ENCODE assay signal across 8 cellular contexts in the genomic region with DNA sequence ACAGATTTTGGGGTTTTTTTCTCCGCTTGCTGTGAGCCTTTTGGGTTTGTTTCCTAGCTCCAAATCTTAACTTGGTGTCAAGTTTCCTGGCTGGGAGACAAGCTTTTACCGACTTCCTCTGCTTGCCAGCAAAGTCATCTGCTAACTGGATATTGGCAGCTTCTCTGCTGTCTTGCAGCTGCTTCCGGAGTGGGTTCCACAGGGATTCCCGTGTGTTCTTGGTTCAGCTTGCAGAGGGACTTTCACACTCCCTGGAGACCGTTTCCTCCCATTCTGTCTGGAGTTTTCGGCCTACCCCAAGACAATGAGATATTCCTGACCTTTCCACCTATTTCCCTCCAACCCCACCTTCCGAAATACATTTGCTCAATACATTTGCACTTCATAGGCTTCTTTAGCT. TPM values are rescaled to one million over a fixed set of nuclear protein-coding genes. Genes with fewer than 3 reads are reported as not detected.
A peak's percentile ranks its signal among the peaks of the same experiment; 100 is the strongest.
DNase-seq lines count a peak whose midpoint lies in the region; TF ChIP-seq lines count a peak whose summit lies in the region.

No MANE protein-coding gene starts in this region.

- H3F3A ChIP-seq in PC-9 (ENCODE audit: insufficient read depth, low read depth): peaks cover 19% of the 10 kb centered on the region; the same call in 1 of the 2 replicates

- H2AFZ ChIP-seq in PC-9: no peak overlapping the region

- intact Hi-C loops in PC-9 (cut with micrococcal nuclease; ENCODE audit: unreplicated experiment): loop anchor here (10.0 kb wide), 1 partner anchor 78 kb away; a partner anchor contains a TSS

- no peak for TF ChIP-seq EP300 in Ishikawa (IDR thresholded peaks at IDR 0.05; ENCODE audit: borderline replicate concordance)

- DNase-seq in hepatic stellate cell (ENCODE audit: low spot score) (peak; percentile 69), superior temporal gyrus (ENCODE audit: extremely low spot score) (peak; percentile 44), PC-9 (no peak), H7 (no peak), NCI-H187 (lab: John Stamatoyannopoulos, UW) (no peak)

- TF ChIP-seq RAD21 in Ishikawa (IDR thresholded peaks at IDR 0.05; ENCODE audit: low read depth): no peak

- H3K79me2 ChIP-seq in PC-9 (ENCODE audit: low read depth): peaks cover 18% of the 10 kb centered on the region

- H3K27ac ChIP-seq in 22Rv1 (peak overlapping the region; percentile 72), VCaP (peak overlapping the region; percentile 47), PC-9 (no peak overlapping the region)

- CTCF ChIA-PET in PC-9 (lab: Charles Lee): interaction anchor here (0.6 to 1.3 kb wide), 4 partner anchors 11 to 219 kb away, joined by 4 to 7 read pairs (median 6); no protein-coding TSS in a partner anchor

- no TSS peak for BruUV-seq in PC-9 (replicated peaks; lab: Mats Ljungman, UMichigan)

- TF ChIP-seq CTCF in 22Rv1 (IDR thresholded peaks at IDR 0.05) (no peak), VCaP (conservative IDR thresholded peaks at IDR 0.05) (no peak), PC-9 (conservative IDR thresholded peaks at IDR 0.05) (no peak)

- H3K9me3 ChIP-seq in PC-9 (ENCODE audit: insufficient read depth, low read depth): no peaks in the 10 kb centered on the region

- H3K4me1 ChIP-seq in PC-9 (replicated peaks; ENCODE audit: insufficient read depth): peaks cover 7% of the 10 kb centered on the region

- H3K36me3 ChIP-seq in PC-9 (ENCODE audit: low read depth): no peaks in the 10 kb centered on the region
- no peaks in the 10 kb centered on the region for H3K36me3 ChIP-seq in H7 (replicated peaks; ENCODE audit: control insufficient read depth, insufficient read depth, low read length)

- no peaks in the 10 kb centered on the region for H3K9me2 ChIP-seq in PC-9 (ENCODE audit: insufficient read depth)

- 0 out of 2 replicates have a peak, but pooled peaks cover 5% of the 10 kb centered on the region for H4K20me1 ChIP-seq in PC-9 (ENCODE audit: insufficient read depth)

- no peak overlapping the region for H3K4me2 ChIP-seq in PC-9

- H3K27me3 ChIP-seq in PC-9 (ENCODE audit: insufficient read depth, low read depth) (no peaks in the 10 kb centered on the region), H7 (ENCODE audit: control insufficient read depth, insufficient read depth, low read length) (no peaks in the 10 kb centered on the region)

- H3K4me3 ChIP-seq in PC-9: no peak overlapping the region
- H3K4me3 ChIP-seq in H7 (ENCODE audit: insufficient read depth, low read depth, low read length): no peak overlapping the region

- POLR2A ChIA-PET in PC-9 (lab: Charles Lee; ENCODE audit: unreplicated experiment): no interaction called here

TF ChIP-seq in Ishikawa, 13 proteins besides CTCF, POLR2A, EP300 and RAD21:
- TF ChIP-seq NFIC (IDR thresholded peaks at IDR 0.05) (peak; percentile 44), CREB1 (IDR thresholded peaks at IDR 0.05; ENCODE audit: low read depth) (no peak)
TF ChIP-seq in Ishikawa: peak in this region for 1.

RNA-seq across cellular contexts. Expression of a gene that starts 2.2 kb away (rescaled TPM):
- 82.9 and 88.8 TPM in 2 replicates for total RNA-seq in PC-9 (2021)
- 49.5 and 52.0 TPM in 2 replicates for total RNA-seq in H7 (2014; rRNA removed; shearing (Covaris generic))

RNA-seq across cellular contexts. Expression of a gene that starts 41.8 kb away (rescaled TPM):
- total RNA-seq in PC-9 (2021): 175 and 290 TPM in 2 replicates
- 71.0 and 73.6 TPM in 2 replicates for total RNA-seq in H7 (2014; rRNA removed; shearing (Covaris generic))

Comparison
In these comparisons a context has a peak if more than half of its experiments do, and no peak if none do; other contexts are left out.
1. DNase-seq: peak in hepatic stellate cell (single experiment) and superior temporal gyrus (single experiment); none in PC-9 (0 of 2), H7 (single experiment) and NCI-H187 (0 of 2).